Comparison of ENCODE assay signal across 11 cellular contexts in genomic region chr17:49828325-49828724, GRCh38. TPM values are rescaled to one million over a fixed set of nuclear protein-coding genes. Genes with fewer than 3 reads are reported as not detected.
DNase-seq lines count a peak whose midpoint lies in the region; ATAC-seq and TF ChIP-seq lines count a peak whose summit lies in the region.
"Not testable (repeated sequence)": the region's sequence is repeated elsewhere in the genome, so short reads cannot be mapped to it uniquely, and the experiment has no call there.
"Had no signal": no experiment of that assay in that cellular context is flagged by ENCODE, and none has a peak within 500 bp of the region (broad histone marks: within the 10 kb centered on the region; RNA-seq: fewer than 3 reads in every experiment).

No MANE protein-coding gene starts in this region.

- not testable (repeated sequence) for H3K4me2 ChIP-seq in osteoblast (ENCODE audit: insufficient read depth, low read length)

- ATAC-seq in WTC11: not testable (repeated sequence)

- not testable (repeated sequence) for TF ChIP-seq CTCF in WTC11 (IDR thresholded peaks at IDR 0.05); ascending aorta (IDR thresholded peaks at IDR 0.05); esophagus muscularis mucosa (IDR thresholded peaks at IDR 0.05); right atrium auricular region (IDR thresholded peaks at IDR 0.05); osteoblast (IDR thresholded peaks at IDR 0.05; ENCODE audit: extremely low read depth, low read depth, low read length)

- not testable (repeated sequence) for H3K79me2 ChIP-seq in osteoblast (ENCODE audit: insufficient read depth, low read length)

- peaks cover 76% of the 10 kb centered on the region for H3K36me3 Mint-ChIP-seq in WTC11

- CTCF ChIA-PET in WTC11 (lab: Charles Lee): not testable (repeated sequence)

- peak overlapping the region; percentile 78 for H3K27ac Mint-ChIP-seq in WTC11

- peak; percentile 76 for DNase-seq in A172 (ENCODE audit: low spot score)
- peak; percentile 26 for DNase-seq in GM04503 (ENCODE audit: low read depth)
- peak; percentile 43 for DNase-seq in MV-4-11 (lab: John Stamatoyannopoulos, UW)
- not testable (repeated sequence) for DNase-seq in WTC11 (ENCODE audit: low spot score); esophagus muscularis mucosa (ENCODE audit: extremely low spot score); osteoblast (ENCODE audit: insufficient read length, low spot score, missing footprints)
- peak in 1 of 2 donors; percentile 77 for DNase-seq in ascending aorta (ENCODE audit: low spot score in 2 of 2)
- peak; percentile 83 for DNase-seq in right atrium auricular region (ENCODE audit: low spot score)

- not testable (repeated sequence) for H3K9me3 Mint-ChIP-seq in WTC11

- POLR2A ChIA-PET in WTC11 (lab: Charles Lee): not testable (repeated sequence)

- H3K9me3 ChIP-seq in ascending aorta; esophagus muscularis mucosa; right atrium auricular region; osteoblast (ENCODE audit: low read depth, low read length): not testable (repeated sequence)

- not testable (repeated sequence) for H3K27me3 Mint-ChIP-seq in WTC11 (ENCODE audit: low read depth)

- not testable (repeated sequence) for H4K20me1 ChIP-seq in osteoblast (ENCODE audit: insufficient read depth, low read length)

- not testable (repeated sequence) for H3K27me3 ChIP-seq in ascending aorta; esophagus muscularis mucosa; right atrium auricular region; osteoblast (ENCODE audit: insufficient read depth, low read length)

- TF ChIP-seq EP300 in esophagus muscularis mucosa (IDR thresholded peaks at IDR 0.05): not testable (repeated sequence)

- peaks cover 24% of the 10 kb centered on the region for H3K4me1 Mint-ChIP-seq in WTC11

- not testable (repeated sequence) for H3K4me3 ChIP-seq in ascending aorta; esophagus muscularis mucosa; right atrium auricular region; osteoblast (ENCODE audit: insufficient read depth, low read length)

- not testable (repeated sequence) for H3K4me3 Mint-ChIP-seq in WTC11

- H3K36me3 ChIP-seq in ascending aorta: peaks cover 42 to 63% of the 10 kb centered on the region in 2 donors
- H3K36me3 ChIP-seq in esophagus muscularis mucosa: peaks cover 31 to 88% (median 49%) of the 10 kb centered on the region in 4 donors
- H3K36me3 ChIP-seq in right atrium auricular region: peaks cover 59% of the 10 kb centered on the region
- H3K36me3 ChIP-seq in osteoblast (ENCODE audit: insufficient read depth, low read length): peaks cover 50% of the 10 kb centered on the region

- 17% methylated on average over 2 of the region's 2 CpGs for WGBS in esophagus muscularis mucosa

- not testable (repeated sequence) for TF ChIP-seq POLR2A in esophagus muscularis mucosa (IDR thresholded peaks at IDR 0.05; ENCODE audit: low read depth)

- intact Hi-C loops in ascending aorta (cut with DNase I); esophagus muscularis mucosa (cut with DNase I): not testable (repeated sequence)

- H2AFZ ChIP-seq in osteoblast (ENCODE audit: low read length): not testable (repeated sequence)

- H3K4me1 ChIP-seq in ascending aorta (peaks cover 6 to 18% of the 10 kb centered on the region in 2 donors), esophagus muscularis mucosa (peaks cover 1 to 44% (median 34%) of the 10 kb centered on the region in 4 donors), right atrium auricular region (peaks cover 0 to 42% of the 10 kb centered on the region in 2 donors), osteoblast (ENCODE audit: insufficient read depth, low read length) (peaks cover 39% of the 10 kb centered on the region)

- H3K27ac ChIP-seq in ascending aorta (peak overlapping the region; percentile 46 to 53), esophagus muscularis mucosa (replicated peaks in 1 of 4) (peak overlapping the region in 3 of 4 donors; percentile 18 to 33 (median 23)), right atrium auricular region (peak overlapping the region; percentile 49 to 76), osteoblast (ENCODE audit: low read depth, low read length) (peak overlapping the region; percentile 24)

RNA-seq across cellular contexts. Expression of gene TAC4, which starts 19.5 kb away (rescaled TPM):
- total RNA-seq in A172 (2014; rRNA removed; shearing (Covaris generic)): not detected in 2 replicates
- total RNA-seq in WTC11 (2021): not detected in 3 replicates
- total RNA-seq in ascending aorta: not detected
- not detected for total RNA-seq in esophagus muscularis mucosa
- total RNA-seq in right atrium auricular region: not detected
- total RNA-seq in osteoblast: not detected in 2 replicates
- total RNA-seq: CD4-positive, alpha-beta memory T cell; pulmonary artery endothelial cell; T-helper 1 cell treated with Interleukin-12 subunit alpha and Interleukin-12 subunit beta and Interleukin-4 antibody, amounts not matched to agents 30 ng/mL and 1 ng/mL, for 36 hours had no signal

RNA-seq across cellular contexts. Expression of gene KAT7, which starts 39.8 kb away (rescaled TPM):
- 30.3 and 33.4 TPM in 2 replicates for total RNA-seq in A172 (2014; rRNA removed; shearing (Covaris generic))
- total RNA-seq in WTC11 (2021) (165 to 199 TPM (median 171 TPM) in 3 replicates), ascending aorta (46.6 TPM), esophagus muscularis mucosa (10 to 100 TPM; 29.5 to 48.1 (median 43.4) TPM), right atrium auricular region (10 to 100 TPM; 30.5 to 38.2 TPM), osteoblast (50.7 and 51.4 TPM in 2 replicates)
